In the genomic region with DNA sequence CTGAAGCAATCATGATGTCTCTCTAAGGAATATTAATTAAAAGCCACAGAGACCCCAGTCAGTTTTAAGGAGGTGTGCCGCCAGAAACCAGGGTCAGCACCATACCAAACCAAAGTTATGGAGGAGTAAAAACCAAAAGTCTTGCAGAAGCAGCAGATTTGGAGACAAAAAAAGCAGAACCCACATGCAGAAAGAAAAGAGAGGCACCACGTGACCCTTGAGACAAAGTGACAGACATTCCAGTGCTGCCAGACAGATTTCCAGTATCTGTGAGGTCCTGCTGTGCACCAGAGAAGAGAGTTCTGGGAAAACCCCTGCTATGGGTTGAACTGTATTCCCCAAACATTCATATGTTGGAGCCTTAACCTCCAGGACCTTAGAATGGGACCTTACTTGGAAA, we compare ENCODE assay signal across 27 cellular contexts. TPM values are rescaled to one million over a fixed set of nuclear protein-coding genes. Genes with fewer than 3 reads are reported as not detected.
DNase-seq lines count a peak whose midpoint lies in the region; ATAC-seq, FAIRE-seq and TF ChIP-seq lines count a peak whose summit lies in the region.
"Had no signal": no experiment of that assay in that cellular context is flagged by ENCODE, and none has a peak within 500 bp of the region (broad histone marks: within the 10 kb centered on the region; RNA-seq: fewer than 3 reads in every experiment).

No MANE protein-coding gene starts in this region.

- TF ChIP-seq CTCF in left ventricle myocardium inferior (IDR thresholded peaks at IDR 0.05; ENCODE audit: borderline replicate concordance) (no peak), H1 (IDR thresholded peaks at IDR 0.05; ENCODE audit: control extremely low read depth in 1 of 3, insufficient read depth in 1 of 3, low read depth in 1 of 3, low read length in 3 of 3) (no peak)

- no peak overlapping the region for H3K9ac ChIP-seq in H1 (replicated peaks in 1 of 4; ENCODE audit: extremely low read depth in 1 of 4, low read depth in 3 of 4, low read length in 3 of 4)
- H3K9ac ChIP-seq in mesendoderm (ENCODE audit: low read length): no peak overlapping the region
- H3K9ac ChIP-seq: KMS-11 had no signal

- no peak overlapping the region for H4K5ac ChIP-seq in H1 (ENCODE audit: insufficient read length, low read depth, low read length)
- H4K5ac ChIP-seq in mesendoderm (ENCODE audit: low read length): no peak overlapping the region

- H2AK5ac ChIP-seq in H1 (ENCODE audit: low read depth, low read length) (no peak overlapping the region), mesendoderm (ENCODE audit: low read length) (no peak overlapping the region)

- WGBS in H1 (ENCODE audit: extremely low coverage in 1 of 2, insufficient coverage in 1 of 2, insufficient read length in 1 of 2, insufficient replicate concordance in 2 of 2, low coverage in 1 of 2, low lambda C conversion rate in 2 of 2, missing lambda C conversion rate in 1 of 2), 2 experiments: 78% methylated on average over 2 of the region's 2 CpGs; no CpG with 5 or more reads in 1 of the 2 experiments
- WGBS in mesendoderm (ENCODE audit: extremely low coverage, insufficient coverage, low lambda C conversion rate): no CpG with 5 or more reads among the region's 2 CpGs

- no peaks in the 10 kb centered on the region for H3K9me3 ChIP-seq in left ventricle myocardium inferior (replicated peaks)
- no peaks in the 10 kb centered on the region for H3K9me3 ChIP-seq in H1 (ENCODE audit: insufficient read depth in 2 of 2, low read depth in 1 of 2, low read length in 1 of 2)
- H3K9me3 ChIP-seq: Peyer's patch, SJSA1 had no signal

- H3K4ac ChIP-seq in H1 (replicated peaks; ENCODE audit: insufficient read length, low read depth, low read length): no peak overlapping the region
- H3K4ac ChIP-seq in mesendoderm (ENCODE audit: low read depth, low read length): no peak overlapping the region

- H3K4me3 ChIP-seq in left ventricle myocardium inferior (no peak overlapping the region), H1 (ENCODE audit: extremely low read depth in 1 of 4, insufficient read depth in 2 of 4, low read depth in 3 of 4, low read length in 4 of 4) (no peak overlapping the region), mesendoderm (ENCODE audit: low read length) (no peak overlapping the region)
- H3K4me3 ChIP-seq: Peyer's patch, SJSA1 had no signal

- H2AFZ ChIP-seq in H1 (ENCODE audit: low read length): no peak overlapping the region

- FAIRE-seq in H1 (lab: Jason Lieb, UNC): no peak
- FAIRE-seq in GM19239 (lab: Jason Lieb, UNC): no peak
- FAIRE-seq: G401.6, GM12892 had no signal

- no peaks in the 10 kb centered on the region for H3K4me1 ChIP-seq in left ventricle myocardium inferior
- H3K4me1 ChIP-seq in H1 (replicated peaks in 1 of 4; ENCODE audit: control insufficient read depth in 3 of 4, insufficient read depth in 4 of 4, low read length in 3 of 4): no peaks in the 10 kb centered on the region
- H3K4me1 ChIP-seq in mesendoderm (ENCODE audit: control insufficient read depth, low read depth, low read length): no peaks in the 10 kb centered on the region
- H3K4me1 ChIP-seq: Peyer's patch, SJSA1 had no signal

- no peak for TF ChIP-seq EP300 in H1 (IDR thresholded peaks at IDR 0.05; ENCODE audit: borderline replicate concordance in 1 of 2, low read depth in 2 of 2, low read length in 2 of 2)

- no peak overlapping the region for H3K14ac ChIP-seq in H1 (ENCODE audit: insufficient read length)

- H2BK5ac ChIP-seq in H1 (ENCODE audit: low read depth, low read length) (no peak overlapping the region), mesendoderm (ENCODE audit: low read length) (no peak overlapping the region)

- no peak for TF ChIP-seq POLR2A in H1 (IDR thresholded peaks at IDR 0.05; ENCODE audit: control extremely low read depth in 1 of 2, low read depth in 2 of 2, low read length in 2 of 2)

- CTCF ChIA-PET in H1 (lab: Charles Lee; ENCODE audit: partially characterized antibody): no interaction called here

- H3K4me2 ChIP-seq in H1 (ENCODE audit: insufficient read depth in 1 of 2, low read depth in 2 of 2, low read length in 2 of 2): no peak overlapping the region
- no peak overlapping the region for H3K4me2 ChIP-seq in mesendoderm (ENCODE audit: low read length)
- H3K4me2 ChIP-seq: KMS-11 had no signal

- no peak for TF ChIP-seq RAD21 in H1 (IDR thresholded peaks at IDR 0.05 in 1 of 2, conservative IDR thresholded peaks at IDR 0.05 in 1 of 2; ENCODE audit: low read depth in 2 of 2, low read length in 2 of 2)

- POLR2A ChIA-PET in H1 (lab: Charles Lee; ENCODE audit: partially characterized antibody): no interaction called here

- no peak overlapping the region for H2BK12ac ChIP-seq in H1 (ENCODE audit: low read depth, low read length)

- intact Hi-C loops in left ventricle myocardium inferior (cut with micrococcal nuclease) (no loop called here), left cardiac atrium (cut with DNase I) (no loop called here)

- no peak overlapping the region for H2BK20ac ChIP-seq in H1 (ENCODE audit: low read length)

- H4K8ac ChIP-seq in H1 (ENCODE audit: extremely low read depth, insufficient read depth, low read length) (no peak overlapping the region), mesendoderm (ENCODE audit: low read depth, low read length) (peak overlapping the region; percentile 65)

- ATAC-seq in left cardiac atrium (no peak), HG02763 (IDR thresholded peaks at IDR 0.05; ENCODE audit: unreplicated experiment) (no peak), HG02981 (IDR thresholded peaks at IDR 0.05; ENCODE audit: unreplicated experiment) (no peak)
- ATAC-seq: CD8-positive, alpha-beta T cell had no signal

- H2BK15ac ChIP-seq in H1 (ENCODE audit: low read length) (no peak overlapping the region), mesendoderm (replicated peaks; ENCODE audit: low read depth) (no peak overlapping the region)

- no peaks in the 10 kb centered on the region for H3K23me2 ChIP-seq in H1 (ENCODE audit: low read depth, low read length)

- H4K20me1 ChIP-seq in H1 (replicated peaks in 1 of 2; ENCODE audit: control insufficient read depth in 1 of 2, insufficient read depth in 2 of 2, low read length in 2 of 2): no peaks in the 10 kb centered on the region

- H3K18ac ChIP-seq in H1 (ENCODE audit: extremely low read depth, low read length): no peak overlapping the region
- peak overlapping the region; percentile 14 for H3K18ac ChIP-seq in mesendoderm (ENCODE audit: low read length)

- H2BK120ac ChIP-seq in H1 (replicated peaks; ENCODE audit: low read depth, low read length) (peak overlapping the region; percentile 31), mesendoderm (ENCODE audit: low read depth, low read length) (no peak overlapping the region)

- H4K91ac ChIP-seq in H1 (replicated peaks; ENCODE audit: insufficient read length, low read length): no peak overlapping the region

- no peaks in the 10 kb centered on the region for H3K79me1 ChIP-seq in H1 (ENCODE audit: low read depth, low read length)
- no peaks in the 10 kb centered on the region for H3K79me1 ChIP-seq in mesendoderm (ENCODE audit: low read length)

- H3K36me3 ChIP-seq in left ventricle myocardium inferior: no peaks in the 10 kb centered on the region
- no peaks in the 10 kb centered on the region for H3K36me3 ChIP-seq in H1 (ENCODE audit: control insufficient read depth in 2 of 4, insufficient read depth in 4 of 4, low read length in 3 of 4)
- H3K36me3 ChIP-seq in mesendoderm (ENCODE audit: control insufficient read depth, insufficient read depth, low read length): no peaks in the 10 kb centered on the region
- H3K36me3 ChIP-seq: Peyer's patch, SJSA1 had no signal

- no peaks in the 10 kb centered on the region for H3K27me3 ChIP-seq in left ventricle myocardium inferior (ENCODE audit: low read depth)
- H3K27me3 ChIP-seq in H1 (replicated peaks in 1 of 4; ENCODE audit: control insufficient read depth in 3 of 4, extremely low read depth in 1 of 4, insufficient read depth in 3 of 4, low read length in 3 of 4): no peaks in the 10 kb centered on the region
- no peaks in the 10 kb centered on the region for H3K27me3 ChIP-seq in mesendoderm (ENCODE audit: insufficient read depth, low read length, poor library complexity)
- H3K27me3 ChIP-seq: Peyer's patch, SJSA1 had no signal

- DNase-seq in left ventricle myocardium inferior: no peak
- no peak for DNase-seq in left cardiac atrium
- DNase-seq in H1 (ENCODE audit: low read depth in 1 of 2, low spot score in 2 of 2): no peak
- peak; percentile 27 for DNase-seq in mesendoderm
- DNase-seq in activated CD8-positive, alpha-beta memory T cell treated with anti-CD3 and anti-CD28 coated beads, Interleukin-2, amount 50 U/mL, for 4 hours: no peak
- no peak for DNase-seq in GM19239 (ENCODE audit: insufficient read length, low spot score)
- DNase-seq: 8988T; AML-193; C1 segment of cervical spinal cord; CD8-positive, alpha-beta T cell; DMS153; NCI-H1694; NCI-H2081; NCI-H2171; NCI-H345; NCI-H524; NCI-H82; Peyer's patch had no signal

- no peak overlapping the region for H3K23ac ChIP-seq in H1 (ENCODE audit: insufficient read length)
- no peak overlapping the region for H3K23ac ChIP-seq in mesendoderm (ENCODE audit: low read length)

- H3K27ac ChIP-seq in left ventricle myocardium inferior (replicated peaks): peak overlapping the region; percentile 67
- H3K27ac ChIP-seq in H1 (ENCODE audit: low read depth, low read length): no peak overlapping the region
- H3K27ac ChIP-seq in mesendoderm (ENCODE audit: low read depth, low read length): no peak overlapping the region
- H3K27ac ChIP-seq: HL-60, KMS-11, Peyer's patch, SJSA1 had no signal

- no peak overlapping the region for H3K56ac ChIP-seq in H1 (replicated peaks; ENCODE audit: insufficient read length, low read depth, low read length)
- no peak overlapping the region for H3K56ac ChIP-seq in mesendoderm (ENCODE audit: low read length)

- H3K79me2 ChIP-seq in H1 (ENCODE audit: control insufficient read depth in 1 of 2, insufficient read depth in 2 of 2, low read length in 2 of 2) (no peaks in the 10 kb centered on the region), mesendoderm (ENCODE audit: control insufficient read depth, insufficient read depth, low read length) (no peaks in the 10 kb centered on the region)

RNA-seq across cellular contexts. Expression of a gene that starts 59.7 kb away (rescaled TPM):
- total RNA-seq in left ventricle myocardium inferior (not detected), left cardiac atrium (not detected)
- total RNA-seq in H1 (2021; fragmentation: NEBNext Ultra II Directional; extraction: Animal tissue kit (Norgen Biotek cat#: 25700)): not detected in 2 replicates
- polyA plus RNA-seq in H1 (2011; rRNA removed): not detected in 2 replicates
- not detected for polyA plus RNA-seq in H1 (2011; cell fraction: cytosol; rRNA removed)
- polyA plus RNA-seq in H1 (2011; cell fraction: nucleus; rRNA removed): not detected
- not detected in 4 replicates for polyA plus RNA-seq in H1 (2012, experiment 1 of 2)
- not detected for polyA plus RNA-seq in H1 (2012, experiment 2 of 2)
- polyA plus RNA-seq in H1 (2013, experiment 1 of 2): not detected
- polyA plus RNA-seq in H1 (2013, experiment 2 of 2): not detected
- not detected in 2 replicates for polyA minus RNA-seq in H1 (2011; rRNA and poly(A)+ RNA removed)
- polyA minus RNA-seq in H1 (2011; cell fraction: cytosol; rRNA and poly(A)+ RNA removed): not detected
- polyA minus RNA-seq in H1 (2011; cell fraction: nucleus; rRNA and poly(A)+ RNA removed): not detected
- polyA plus RNA-seq in mesendoderm (2013, experiment 1 of 2): not detected
- polyA plus RNA-seq in mesendoderm (2013, experiment 2 of 2): not detected
- total RNA-seq: CD8-positive, alpha-beta T cell; H4; HT-29; Peyer's patch; SJSA1 had no signal

RNA-seq across cellular contexts. Expression of a gene that starts 59.8 kb away (rescaled TPM):
- total RNA-seq in left ventricle myocardium inferior (0.49 TPM), left cardiac atrium (under 1 TPM in 1 of 2 donors, not detected in 1; 0.59 TPM)
- not detected in 2 replicates for total RNA-seq in H1 (2021; fragmentation: NEBNext Ultra II Directional; extraction: Animal tissue kit (Norgen Biotek cat#: 25700))
- not detected in 2 replicates for polyA plus RNA-seq in H1 (2011; rRNA removed)
- not detected for polyA plus RNA-seq in H1 (2011; cell fraction: cytosol; rRNA removed)
- polyA plus RNA-seq in H1 (2011; cell fraction: nucleus; rRNA removed): not detected
- not detected in 4 replicates for polyA plus RNA-seq in H1 (2012, experiment 1 of 2)
- polyA plus RNA-seq in H1 (2012, experiment 2 of 2): not detected
- polyA plus RNA-seq in H1 (2013, experiment 1 of 2): not detected
- polyA plus RNA-seq in H1 (2013, experiment 2 of 2): not detected
- polyA minus RNA-seq in H1 (2011; rRNA and poly(A)+ RNA removed): not detected in 2 replicates
- polyA minus RNA-seq in H1 (2011; cell fraction: cytosol; rRNA and poly(A)+ RNA removed): not detected
- polyA minus RNA-seq in H1 (2011; cell fraction: nucleus; rRNA and poly(A)+ RNA removed): not detected
- polyA plus RNA-seq in mesendoderm (2013, experiment 1 of 2): not detected
- polyA plus RNA-seq in mesendoderm (2013, experiment 2 of 2): not detected
- total RNA-seq: CD8-positive, alpha-beta T cell; H4; HT-29; Peyer's patch; SJSA1 had no signal
